ENCODE assay signal across 25 cellular contexts in genomic region chr5:16450163-16450562, GRCh38.
DNase-seq lines count a peak whose midpoint lies in the region; ATAC-seq lines count a peak whose summit lies in the region.
"Had no signal": no experiment of that assay in that cellular context is flagged by ENCODE, and none has a peak within 500 bp of the region (broad histone marks: within the 10 kb centered on the region; RNA-seq: fewer than 3 reads in every experiment).

No MANE protein-coding gene starts in this region.

- H3K4me1 Mint-ChIP-seq in activated T-cell treated with anti-CD3 and anti-CD28 coated beads, Interleukin-2, amount 50 U/mL, for 24 hours (ENCODE audit: low read depth): peaks cover 14% of the 10 kb centered on the region
- H3K4me1 Mint-ChIP-seq: activated naive CD8-positive, alpha-beta T cell treated with anti-CD3 and anti-CD28 coated beads, Interleukin-2, amount 10 ng/mL, durations not matched to agents 7 days and 5 days had no signal

- H3K9me3 Mint-ChIP-seq in activated T-cell treated with anti-CD3 and anti-CD28 coated beads, Interleukin-2, amount 50 U/mL, for 24 hours: no peaks in the 10 kb centered on the region
- H3K9me3 Mint-ChIP-seq: activated naive CD8-positive, alpha-beta T cell treated with anti-CD3 and anti-CD28 coated beads, Interleukin-2, amount 10 ng/mL, durations not matched to agents 7 days and 5 days; activated T-helper 1 cell treated with anti-CD3 and anti-CD28 coated beads, Interleukin-12 subunit alpha, Interleukin-12 subunit beta, Interleukin-2, Interleukin-4 antibody, amounts not matched to agents 30 ng/mL and 10 ng/mL and 1 ng/mL, durations not matched to agents 14 hours and 24 hours and 36 hours; CD8-positive, alpha-beta memory T cell; naive thymus-derived CD4-positive, alpha-beta T cell; T-cell had no signal

- ATAC-seq in GM21619 (IDR thresholded peaks at IDR 0.05; ENCODE audit: unreplicated experiment): peak; percentile 66
- ATAC-seq in HG02981 (IDR thresholded peaks at IDR 0.05; ENCODE audit: unreplicated experiment): peak; percentile 61
- ATAC-seq: left lung; naive thymus-derived CD4-positive, alpha-beta T cell; stimulated activated naive CD8-positive, alpha-beta T cell treated with anti-CD3 and anti-CD28 coated beads, Interleukin-15, Interleukin-2, amounts not matched to agents 100 U/mL and 50 U/mL, for 24 hours; T-cell had no signal

- H3K4me3 Mint-ChIP-seq in activated T-cell treated with anti-CD3 and anti-CD28 coated beads, Interleukin-2, amount 50 U/mL, for 24 hours: no peak overlapping the region
- H3K4me3 Mint-ChIP-seq: activated naive CD8-positive, alpha-beta T cell treated with anti-CD3 and anti-CD28 coated beads, Interleukin-2, amount 10 ng/mL, durations not matched to agents 7 days and 5 days; activated T-helper 1 cell treated with anti-CD3 and anti-CD28 coated beads, Interleukin-12 subunit alpha, Interleukin-12 subunit beta, Interleukin-2, Interleukin-4 antibody, amounts not matched to agents 30 ng/mL and 10 ng/mL and 1 ng/mL, durations not matched to agents 14 hours and 24 hours and 36 hours; CD8-positive, alpha-beta memory T cell; naive thymus-derived CD4-positive, alpha-beta T cell; T-cell had no signal

- no peak for DNase-seq in activated T-cell treated with anti-CD3 and anti-CD28 coated beads, Interleukin-2, amount 50 U/mL, for 24 hours
- no peak for DNase-seq in activated T-cell treated with anti-CD3 and anti-CD28 coated beads, Interleukin-2, amount 50 U/mL, for 48 hours
- DNase-seq in SIG-M5 treated with dmso at 0.1 percent for 504 hours (lab: John Stamatoyannopoulos, UW; ENCODE audit: unreplicated experiment) (no peak), ACHN (no peak), islet precursor cell (no peak)
- DNase-seq in activated naive CD4-positive, alpha-beta T cell treated with Interleukin-2 at 50 U/mL for 16 hours: no peak
- DNase-seq: activated CD4-positive, alpha-beta T cell treated with anti-CD3 and anti-CD28 coated beads for 1 hour; activated naive CD8-positive, alpha-beta T cell treated with anti-CD3 and anti-CD28 coated beads, Interleukin-2, amount 10 ng/mL, durations not matched to agents 7 days and 5 days; CD8-positive, alpha-beta memory T cell; cerebellar nuclear complex; GDM1; left lung; MG63; naive thymus-derived CD4-positive, alpha-beta T cell; NCI-H1417 treated with DMSO at 0.1 percent for 48 hours; occipital lobe; Peyer's patch; SJCRH30; stimulated activated CD4-positive, alpha-beta T cell treated with anti-CD3 and anti-CD28 coated beads, Interleukin-4, amount 100 ng/mL, for 1 hour; stimulated activated naive CD8-positive, alpha-beta T cell treated with anti-CD3 and anti-CD28 coated beads, Interleukin-15, Interleukin-2, amounts not matched to agents 100 U/mL and 50 U/mL, for 24 hours; T-cell; thyroid gland had no signal

- peaks cover 97% of the 10 kb centered on the region for H3K36me3 Mint-ChIP-seq in activated T-cell treated with anti-CD3 and anti-CD28 coated beads, Interleukin-2, amount 50 U/mL, for 24 hours (ENCODE audit: low read depth)

- H3K27ac Mint-ChIP-seq in activated T-cell treated with anti-CD3 and anti-CD28 coated beads, Interleukin-2, amount 50 U/mL, for 24 hours: peak overlapping the region; percentile 4
- H3K27ac Mint-ChIP-seq: activated naive CD8-positive, alpha-beta T cell treated with anti-CD3 and anti-CD28 coated beads, Interleukin-2, amount 10 ng/mL, durations not matched to agents 7 days and 5 days; activated T-helper 1 cell treated with anti-CD3 and anti-CD28 coated beads, Interleukin-12 subunit alpha, Interleukin-12 subunit beta, Interleukin-2, Interleukin-4 antibody, amounts not matched to agents 30 ng/mL and 10 ng/mL and 1 ng/mL, durations not matched to agents 14 hours and 24 hours and 36 hours; T-cell had no signal

- no peaks in the 10 kb centered on the region for H3K27me3 Mint-ChIP-seq in activated T-cell treated with anti-CD3 and anti-CD28 coated beads, Interleukin-2, amount 50 U/mL, for 24 hours
- H3K27me3 Mint-ChIP-seq: activated naive CD8-positive, alpha-beta T cell treated with anti-CD3 and anti-CD28 coated beads, Interleukin-2, amount 10 ng/mL, durations not matched to agents 7 days and 5 days; CD8-positive, alpha-beta memory T cell; naive thymus-derived CD4-positive, alpha-beta T cell; T-cell had no signal

- in situ Hi-C loops in ACHN (cut with HindIII; ENCODE audit: low pct_ligation_motif_present, low pct_unique_long_range_greater_than_20kb, low sequenced_read_pairs): no loop called here
